8 cellular contexts compared by ENCODE assay signal in genomic region chr16:50025544-50025931, GRCh38. TPM values are rescaled to one million over a fixed set of nuclear protein-coding genes. Genes with fewer than 3 reads are reported as not detected.
A peak's percentile ranks its signal among the peaks of the same experiment; 100 is the strongest.
DNase-seq lines count a peak whose midpoint lies in the region; ATAC-seq, FAIRE-seq and TF ChIP-seq lines count a peak whose summit lies in the region.

No MANE protein-coding gene starts in this region.

- peaks cover 19% of the 10 kb centered on the region for H3K4me1 Mint-ChIP-seq in activated B cell treated with CpG ODN at 0.5 μM for 24 hours

- peaks cover 14% of the 10 kb centered on the region for H3K79me2 ChIP-seq in neural cell (replicated peaks; ENCODE audit: insufficient read depth, low read length)

- no peak for TF ChIP-seq EP300 in neural cell (conservative IDR thresholded peaks at IDR 0.05; ENCODE audit: poor library complexity, severe bottlenecking)

- H3K4me3 ChIP-seq in neural cell (ENCODE audit: low read length): peak overlapping the region; percentile 86

- H3K4me2 ChIP-seq in neural cell (ENCODE audit: low read length): peak overlapping the region; percentile 90

- H3K4me3 Mint-ChIP-seq in activated B cell treated with CpG ODN at 0.5 μM for 24 hours: peak overlapping the region; percentile 96

- H3K27me3 Mint-ChIP-seq in activated B cell treated with CpG ODN at 0.5 μM for 24 hours: peaks cover 6% of the 10 kb centered on the region

- no peaks in the 10 kb centered on the region for H3K9me3 ChIP-seq in neural cell (ENCODE audit: low read length)

- H3K27ac ChIP-seq in epithelial cell of prostate (peak overlapping the region; percentile 40), neural cell (ENCODE audit: low read length) (peak overlapping the region; percentile 75)

- peak overlapping the region; percentile 79 for H3K27ac Mint-ChIP-seq in activated B cell treated with CpG ODN at 0.5 μM for 24 hours

- no peaks in the 10 kb centered on the region for H3K9me2 ChIP-seq in neural cell (ENCODE audit: insufficient read depth, low read length)

- no peaks in the 10 kb centered on the region for H3K27me3 ChIP-seq in neural cell (ENCODE audit: insufficient read depth, low read depth, low read length)

- no peaks in the 10 kb centered on the region for H3F3A ChIP-seq in neural cell (ENCODE audit: insufficient read depth, low read length, poor library complexity, severe bottlenecking)

- CTCF ChIA-PET in activated B cell treated with CpG ODN at 0.5 μM for 24 hours (lab: Charles Lee): interaction anchor here (0.7 to 4.3 kb wide), 21 partner anchors 8 to 780 kb away, joined by 3 to 76 read pairs (median 6); partner anchors contain the start of genes BRD7 and HEATR3

- H3K9me3 Mint-ChIP-seq in activated B cell treated with CpG ODN at 0.5 μM for 24 hours: no peaks in the 10 kb centered on the region

- no peak for FAIRE-seq in HTR-8/SVneo (lab: Jason Lieb, UNC)

- H3K36me3 ChIP-seq in neural cell (ENCODE audit: insufficient read depth, low read length): peaks cover 5% of the 10 kb centered on the region

- H3K9ac ChIP-seq in neural cell (ENCODE audit: low read length): peak overlapping the region; percentile 81

- peaks cover 17% of the 10 kb centered on the region for H3K36me3 Mint-ChIP-seq in activated B cell treated with CpG ODN at 0.5 μM for 24 hours (ENCODE audit: low read depth)

- intact Hi-C loops in activated B cell treated with CpG ODN at 0.5 μM for 24 hours (cut with micrococcal nuclease): loop anchor here (1.0 to 5.0 kb wide), 8 partner anchors 40 to 721 kb away; partner anchors contain the start of genes CYLD, HEATR3, NKD1 and ZNF423

- TF ChIP-seq CTCF in activated B cell treated with CpG ODN at 0.5 μM for 24 hours (IDR thresholded peaks at IDR 0.05) (no peak), neural cell (IDR thresholded peaks at IDR 0.05; ENCODE audit: poor library complexity, severe bottlenecking) (no peak)

- DNase-seq in 8988T: peak; percentile 28
- DNase-seq in HTR-8/SVneo (ENCODE audit: insufficient read length, low spot score): peak; percentile 15
- DNase-seq in activated B cell treated with CpG ODN at 0.5 μM for 24 hours: peak; percentile 22
- no peak for DNase-seq in epithelial cell of prostate (ENCODE audit: low read depth, low spot score)
- no peak for DNase-seq in GOT3 (lab: John Stamatoyannopoulos, UW)
- no peak for DNase-seq in NK-92 treated with Interleukin-12 subunit alpha and Interleukin-12 subunit beta, amount 100 ng/mL, for 24 hours (lab: John Stamatoyannopoulos, UW)

- POLR2A ChIA-PET in activated B cell treated with CpG ODN at 0.5 μM for 24 hours (lab: Charles Lee): interaction anchor here (0.5 to 2.0 kb wide), 9 partner anchors 40 to 719 kb away, joined by 3 to 15 read pairs (median 6); partner anchors contain the start of genes HEATR3 and SNX20

- ATAC-seq in GM18907 (IDR thresholded peaks at IDR 0.05; ENCODE audit: unreplicated experiment) (peak; percentile 11), activated B cell treated with CpG ODN at 0.5 μM for 24 hours (ENCODE audit: low read depth) (no peak)

- peak overlapping the region; percentile 67 for H2AFZ ChIP-seq in neural cell (ENCODE audit: low read depth, low read length)

- TF ChIP-seq RAD21 in neural cell (conservative IDR thresholded peaks at IDR 0.05): no peak

- no peaks in the 10 kb centered on the region for H4K20me1 ChIP-seq in neural cell (ENCODE audit: insufficient read depth)

TF ChIP-seq in neural cell, 6 proteins besides CTCF, POLR2A, EP300 and RAD21:
- no peak for TF ChIP-seq MXI1 (conservative IDR thresholded peaks at IDR 0.05; ENCODE audit: poor library complexity, severe bottlenecking)
- no peak for TF ChIP-seq TAF1 (IDR thresholded peaks at IDR 0.05; ENCODE audit: low read depth)

RNA-seq across cellular contexts. Expression of gene CNEP1R1, which starts 0.5 kb away (rescaled TPM):
- 22.1 and 31.0 TPM in 2 replicates for total RNA-seq in activated B cell treated with CpG ODN at 0.5 μM for 24 hours
- polyA plus RNA-seq in neural cell: 40.5 and 44.2 TPM in 2 replicates
- polyA minus RNA-seq in neural cell: 58.8 and 64.3 TPM in 2 replicates

RNA-seq across cellular contexts. Expression of gene HEATR3, which starts 40.2 kb away (rescaled TPM):
- total RNA-seq in activated B cell treated with CpG ODN at 0.5 μM for 24 hours: 16.1 and 17.8 TPM in 2 replicates
- polyA plus RNA-seq in neural cell: 50.0 and 50.5 TPM in 2 replicates
- 36.6 and 37.0 TPM in 2 replicates for polyA minus RNA-seq in neural cell

Comparison
In these comparisons a context has a peak if more than half of its experiments do, and no peak if none do; other contexts are left out.
1. DNase-seq: peak in 8988T (single experiment), HTR-8/SVneo (single experiment) and activated B cell treated with CpG ODN at 0.5 μM for 24 hours (single experiment); none in epithelial cell of prostate (single experiment), GOT3 (single experiment) and NK-92 treated with Interleukin-12 subunit alpha and Interleukin-12 subunit beta, amount 100 ng/mL, for 24 hours (single experiment).